In the genomic region with DNA sequence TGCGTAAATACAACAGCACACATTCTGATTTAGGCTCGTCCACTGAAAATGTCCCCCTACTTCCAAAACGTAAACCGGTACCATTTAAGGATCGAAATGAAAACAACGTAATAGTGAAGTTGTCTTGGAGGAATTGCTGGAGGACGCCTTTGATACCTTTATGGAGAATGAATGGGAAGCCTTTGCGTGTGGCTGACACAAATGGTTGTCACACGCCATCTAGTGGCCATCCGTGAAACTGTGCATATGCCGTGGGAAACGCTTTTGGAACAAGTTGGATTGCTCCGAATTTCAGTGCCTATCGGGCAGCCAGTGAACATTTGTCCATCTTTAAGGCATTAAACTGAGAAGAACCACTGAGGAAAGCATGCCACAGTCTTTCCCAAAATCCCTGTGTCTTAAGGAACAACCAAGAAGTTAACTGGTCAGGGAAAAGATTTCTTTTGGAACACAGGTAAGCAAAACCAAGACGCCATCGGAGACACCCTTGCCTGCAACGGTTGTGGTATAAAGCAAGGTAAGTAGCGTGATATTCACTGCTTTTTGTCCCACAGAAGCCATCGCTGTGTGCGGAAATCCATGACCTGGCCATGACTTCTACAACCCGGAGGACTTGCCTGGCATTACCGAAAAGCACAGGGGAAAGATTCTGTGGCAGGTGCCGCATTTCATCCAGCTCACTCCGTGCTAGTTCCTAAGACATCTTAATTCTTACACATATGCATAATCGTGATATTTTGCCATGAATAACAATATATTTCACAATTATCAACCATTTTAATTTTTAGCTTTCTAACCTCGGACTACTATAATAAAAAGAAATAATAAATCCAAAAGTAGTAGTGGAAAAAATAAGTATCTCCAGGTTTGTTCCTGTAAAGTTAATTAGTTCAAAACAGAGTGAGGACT, we compare ENCODE assay signal across 8 cellular contexts.
DNase-seq lines count a peak whose midpoint lies in the region; ATAC-seq lines count a peak whose summit lies in the region.

No MANE protein-coding gene starts in this region.

- DNase-seq in D341Med (ENCODE audit: low spot score): peak; percentile 59
- peak; percentile 58 for DNase-seq in HT1080 (ENCODE audit: low read depth)
- peak; percentile 33 for DNase-seq in NOMO-1 treated with DMSO at 0.1 percent for 48 hours (lab: John Stamatoyannopoulos, UW; ENCODE audit: unreplicated experiment)
- DNase-seq in activated CD8-positive, alpha-beta memory T cell treated with anti-CD3 and anti-CD28 coated beads, Interleukin-2, amount 50 U/mL, for 48 hours: peak; percentile 86
- peak; percentile 87 for DNase-seq in myocyte (ENCODE audit: low read depth)
- peak; percentile 50 for DNase-seq in stimulated activated CD8-positive, alpha-beta memory T cell treated with anti-CD3 and anti-CD28 coated beads, Interleukin-7, amount 100 ng/mL, for 24 hours (ENCODE audit: low read depth)

- ATAC-seq in esophagus mucosa (peak; percentile 70), HG02981 (IDR thresholded peaks at IDR 0.05; ENCODE audit: unreplicated experiment) (no peak)

Comparison
In these comparisons a context has a peak if more than half of its experiments do, and no peak if none do; other contexts are left out.
1. DNase-seq: peak in every context shown above with its lines; median percentile 87 in myocyte; 86 in activated CD8-positive, alpha-beta memory T cell treated with anti-CD3 and anti-CD28 coated beads, Interleukin-2, amount 50 U/mL, for 48 hours; 59 in D341Med; 58 in HT1080; 50 in stimulated activated CD8-positive, alpha-beta memory T cell treated with anti-CD3 and anti-CD28 coated beads, Interleukin-7, amount 100 ng/mL, for 24 hours; 33 in NOMO-1 treated with DMSO at 0.1 percent for 48 hours.